1 cellular context compared by ENCODE assay signal in the genomic region with DNA sequence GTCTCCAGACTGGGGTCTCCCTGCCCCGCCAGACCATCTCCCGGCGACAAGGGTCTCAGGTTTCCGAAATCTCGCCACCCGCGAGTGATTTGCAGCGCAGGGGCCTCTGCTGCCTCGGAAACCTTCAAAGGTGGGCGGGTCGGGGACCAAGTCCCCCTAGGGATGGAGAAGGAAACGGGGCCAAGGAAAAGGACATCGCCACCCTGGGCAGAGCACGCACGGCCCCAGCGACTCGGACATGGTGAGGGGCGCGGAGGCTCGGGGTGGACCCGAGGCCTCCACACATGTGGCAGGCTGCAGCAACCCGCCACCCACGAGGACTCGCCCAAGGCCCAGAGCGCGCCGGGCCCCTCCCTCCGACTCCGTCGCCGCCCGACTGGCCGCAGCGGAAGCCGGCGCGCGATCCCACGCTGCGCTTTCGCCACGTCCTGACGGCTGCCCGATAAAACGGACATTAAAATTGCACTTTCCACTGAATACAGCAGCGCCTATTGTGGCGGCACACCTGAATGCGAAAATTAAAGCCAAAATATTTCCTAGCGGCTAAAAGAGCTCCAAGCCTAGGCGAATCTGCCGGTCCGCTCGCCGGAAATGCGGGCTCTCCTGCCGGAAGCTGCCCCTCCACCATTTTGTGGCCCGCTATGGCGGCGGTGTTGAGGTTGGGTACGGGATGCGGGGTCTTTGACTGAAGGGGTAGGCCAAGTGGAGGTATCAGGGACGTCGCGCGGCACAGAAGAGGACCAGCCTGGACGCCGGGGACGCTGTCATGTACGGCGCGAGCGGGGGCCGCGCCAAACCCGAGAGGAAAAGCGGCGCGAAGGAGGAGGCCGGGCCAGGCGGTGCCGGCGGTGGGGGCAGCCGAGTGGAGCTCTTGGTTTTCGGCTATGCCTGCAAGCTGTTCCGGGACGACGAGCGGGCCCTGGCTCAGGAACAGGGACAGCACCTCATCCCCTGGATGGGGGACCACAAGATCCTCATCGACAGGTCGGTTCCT.
TF ChIP-seq lines count a peak whose summit lies in the region.

A gene (plus strand): TSS at position 627 of the 994 bp plus-strand sequence. CDS start 140 bp downstream, at position 767.

TF ChIP-seq in HepG2, 621 proteins besides CTCF, POLR2A, EP300 and RAD21 (continued from another document and continues in another):
- TF ChIP-seq ZNF670 (CRISPR knock-in tag; IDR thresholded peaks at IDR 0.05; ENCODE audit: borderline replicate concordance): peak; percentile 83; the same call in 1 of the 2 replicates
- peak; percentile 75 for TF ChIP-seq TBL1XR1 (IDR thresholded peaks at IDR 0.05; ENCODE audit: borderline replicate concordance, low read length, partially characterized antibody)
- TF ChIP-seq, protein P1, sequence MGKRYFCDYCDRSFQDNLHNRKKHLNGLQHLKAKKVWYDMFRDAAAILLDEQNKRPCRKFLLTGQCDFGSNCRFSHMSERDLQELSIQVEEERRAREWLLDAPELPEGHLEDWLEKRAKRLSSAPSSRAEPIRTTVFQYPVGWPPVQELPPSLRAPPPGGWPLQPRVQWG (CRISPR knock-in tag; IDR thresholded peaks at IDR 0.05; ENCODE audit: borderline replicate concordance, low read depth): 0 out of 2 replicates have a peak, but pooled peaks have one; percentile 38
- TF ChIP-seq U2AF2 (IDR thresholded peaks at IDR 0.05; ENCODE audit: low read depth, low read length): no peak
- TF ChIP-seq, protein P2, sequence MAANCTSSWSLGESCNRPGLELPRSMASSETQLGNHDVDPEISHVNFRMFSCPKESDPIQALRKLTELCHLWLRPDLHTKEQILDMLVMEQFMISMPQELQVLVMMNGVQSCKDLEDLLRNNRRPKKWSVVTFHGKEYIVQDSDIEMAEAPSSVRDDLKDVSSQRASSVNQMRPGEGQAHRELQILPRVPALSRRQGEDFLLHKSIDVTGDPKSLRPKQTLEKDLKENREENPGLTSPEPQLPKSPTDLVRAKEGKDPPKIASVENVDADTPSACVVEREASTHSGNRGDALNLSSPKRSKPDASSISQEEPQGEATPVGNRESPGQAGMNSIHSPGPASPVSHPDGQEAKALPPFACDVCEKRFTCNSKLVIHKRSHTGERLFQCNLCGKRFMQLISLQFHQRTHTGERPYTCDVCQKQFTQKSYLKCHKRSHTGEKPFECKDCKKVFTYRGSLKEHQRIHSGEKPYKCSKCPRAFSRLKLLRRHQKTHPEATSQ (CRISPR knock-in tag; IDR thresholded peaks at IDR 0.05; ENCODE audit: borderline replicate concordance): peak; percentile 88; the same call in 1 of the 2 replicates
- peak; percentile 77; the same call in 1 of the 2 replicates for TF ChIP-seq ZNF510 (CRISPR knock-in tag; IDR thresholded peaks at IDR 0.05; ENCODE audit: low read depth)
- TF ChIP-seq NFKB2 (CRISPR knock-in tag; IDR thresholded peaks at IDR 0.05; ENCODE audit: borderline replicate concordance): peak; percentile 71; the same call in 1 of the 2 replicates
- TF ChIP-seq SMAD9 (CRISPR knock-in tag; IDR thresholded peaks at IDR 0.05): 0 out of 2 replicates have a peak, but pooled peaks have one; percentile 25
- TF ChIP-seq MED13 (CRISPR knock-in tag; IDR thresholded peaks at IDR 0.05): peak; percentile 89
- TF ChIP-seq ETV6 (CRISPR knock-in tag; conservative IDR thresholded peaks at IDR 0.05): peak; percentile 23; the same call in 1 of the 2 replicates
- peak; percentile 42; the same call in 1 of the 2 replicates for TF ChIP-seq ISX (CRISPR knock-in tag; conservative IDR thresholded peaks at IDR 0.05)
- TF ChIP-seq ZNF780A (CRISPR knock-in tag; IDR thresholded peaks at IDR 0.05): 0 out of 2 replicates have a peak, but pooled peaks have one; percentile 52
- peak; percentile 57; the same call in 1 of the 2 replicates for TF ChIP-seq ZNF792 (CRISPR knock-in tag; IDR thresholded peaks at IDR 0.05)
- TF ChIP-seq PLRG1 (conservative IDR thresholded peaks at IDR 0.05): no peak
- TF ChIP-seq TP53 (CRISPR knock-in tag; conservative IDR thresholded peaks at IDR 0.05): peak; percentile 33; the same call in 1 of the 2 replicates
- no peak for TF ChIP-seq RARG (CRISPR knock-in tag; IDR thresholded peaks at IDR 0.05; ENCODE audit: low read depth)
- TF ChIP-seq, protein P3, sequence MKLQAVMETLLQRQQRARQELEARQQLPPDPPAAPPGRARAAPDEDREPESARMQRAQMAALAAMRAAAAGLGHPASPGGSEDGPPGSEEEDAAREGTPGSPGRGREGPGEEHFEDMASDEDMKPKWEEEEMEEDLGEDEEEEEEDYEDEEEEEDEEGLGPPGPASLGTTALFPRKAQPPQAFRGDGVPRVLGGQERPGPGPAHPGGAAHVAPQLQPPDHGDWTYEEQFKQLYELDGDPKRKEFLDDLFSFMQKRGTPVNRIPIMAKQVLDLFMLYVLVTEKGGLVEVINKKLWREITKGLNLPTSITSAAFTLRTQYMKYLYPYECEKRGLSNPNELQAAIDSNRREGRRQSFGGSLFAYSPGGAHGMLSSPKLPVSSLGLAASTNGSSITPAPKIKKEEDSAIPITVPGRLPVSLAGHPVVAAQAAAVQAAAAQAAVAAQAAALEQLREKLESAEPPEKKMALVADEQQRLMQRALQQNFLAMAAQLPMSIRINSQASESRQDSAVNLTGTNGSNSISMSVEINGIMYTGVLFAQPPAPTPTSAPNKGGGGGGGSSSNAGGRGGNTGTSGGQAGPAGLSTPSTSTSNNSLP (IDR thresholded peaks at IDR 0.05; ENCODE audit: low read depth, low read length): no peak
- TF ChIP-seq ZNF746 (CRISPR knock-in tag; IDR thresholded peaks at IDR 0.05): no peak
- peak; percentile 85; the same call in 1 of the 2 replicates for TF ChIP-seq ZNF225 (CRISPR knock-in tag; IDR thresholded peaks at IDR 0.05)
- TF ChIP-seq ZSCAN21 (CRISPR knock-in tag; IDR thresholded peaks at IDR 0.05; ENCODE audit: borderline replicate concordance): peak; percentile 64
- TF ChIP-seq RFXAP (CRISPR knock-in tag; IDR thresholded peaks at IDR 0.05; ENCODE audit: borderline replicate concordance): peak; percentile 67; the same call in 1 of the 2 replicates
- no peak for TF ChIP-seq PCBP2 (optimal IDR thresholded peaks at IDR 0.05; ENCODE audit: low read depth, low read length, poor library complexity, severe bottlenecking)
- peak; percentile 98 for TF ChIP-seq ZFX (CRISPR knock-in tag; IDR thresholded peaks at IDR 0.05; ENCODE audit: low read depth)
- peak; percentile 69; the same call in 1 of the 2 replicates for TF ChIP-seq ZNF329 (CRISPR knock-in tag; IDR thresholded peaks at IDR 0.05; ENCODE audit: low read depth)
- no peak for TF ChIP-seq MTA1 (CRISPR knock-in tag; IDR thresholded peaks at IDR 0.05; ENCODE audit: borderline replicate concordance)
- TF ChIP-seq KDM6A (CRISPR knock-in tag; IDR thresholded peaks at IDR 0.05; ENCODE audit: low read depth): 0 out of 2 replicates have a peak, but pooled peaks have one; percentile 41
- TF ChIP-seq, protein P4, sequence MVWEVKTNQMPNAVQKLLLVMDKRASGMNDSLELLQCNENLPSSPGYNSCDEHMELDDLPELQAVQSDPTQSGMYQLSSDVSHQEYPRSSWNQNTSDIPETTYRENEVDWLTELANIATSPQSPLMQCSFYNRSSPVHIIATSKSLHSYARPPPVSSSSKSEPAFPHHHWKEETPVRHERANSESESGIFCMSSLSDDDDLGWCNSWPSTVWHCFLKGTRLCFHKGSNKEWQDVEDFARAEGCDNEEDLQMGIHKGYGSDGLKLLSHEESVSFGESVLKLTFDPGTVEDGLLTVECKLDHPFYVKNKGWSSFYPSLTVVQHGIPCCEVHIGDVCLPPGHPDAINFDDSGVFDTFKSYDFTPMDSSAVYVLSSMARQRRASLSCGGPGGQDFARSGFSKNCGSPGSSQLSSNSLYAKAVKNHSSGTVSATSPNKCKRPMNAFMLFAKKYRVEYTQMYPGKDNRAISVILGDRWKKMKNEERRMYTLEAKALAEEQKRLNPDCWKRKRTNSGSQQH (CRISPR knock-in tag; IDR thresholded peaks at IDR 0.05; ENCODE audit: low read depth): peak; percentile 86; the same call in 1 of the 2 replicates
- no peak for TF ChIP-seq ZNF251 (CRISPR knock-in tag; IDR thresholded peaks at IDR 0.05)
- TF ChIP-seq, protein P5, sequence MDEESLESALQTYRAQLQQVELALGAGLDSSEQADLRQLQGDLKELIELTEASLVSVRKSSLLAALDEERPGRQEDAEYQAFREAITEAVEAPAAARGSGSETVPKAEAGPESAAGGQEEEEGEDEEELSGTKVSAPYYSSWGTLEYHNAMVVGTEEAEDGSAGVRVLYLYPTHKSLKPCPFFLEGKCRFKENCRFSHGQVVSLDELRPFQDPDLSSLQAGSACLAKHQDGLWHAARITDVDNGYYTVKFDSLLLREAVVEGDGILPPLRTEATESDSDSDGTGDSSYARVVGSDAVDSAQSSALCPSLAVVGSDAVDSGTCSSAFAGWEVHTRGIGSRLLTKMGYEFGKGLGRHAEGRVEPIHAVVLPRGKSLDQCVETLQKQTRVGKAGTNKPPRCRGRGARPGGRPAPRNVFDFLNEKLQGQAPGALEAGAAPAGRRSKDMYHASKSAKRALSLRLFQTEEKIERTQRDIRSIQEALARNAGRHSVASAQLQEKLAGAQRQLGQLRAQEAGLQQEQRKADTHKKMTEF (CRISPR knock-in tag; IDR thresholded peaks at IDR 0.05): peak; percentile 92; the same call in 1 of the 2 replicates
- no peak for TF ChIP-seq ZNF652 (CRISPR knock-in tag; IDR thresholded peaks at IDR 0.05; ENCODE audit: borderline replicate concordance, low read depth)
- no peak; the same call in 1 of the 2 replicates for TF ChIP-seq ZNF451 (CRISPR knock-in tag; IDR thresholded peaks at IDR 0.05)
- TF ChIP-seq MYC (CRISPR knock-in tag; IDR thresholded peaks at IDR 0.05; ENCODE audit: borderline replicate concordance): peak; percentile 94
- TF ChIP-seq ZNF383 (CRISPR knock-in tag; IDR thresholded peaks at IDR 0.05; ENCODE audit: borderline replicate concordance): no peak
- TF ChIP-seq RBAK (CRISPR knock-in tag; IDR thresholded peaks at IDR 0.05): no peak
- TF ChIP-seq, protein P6, sequence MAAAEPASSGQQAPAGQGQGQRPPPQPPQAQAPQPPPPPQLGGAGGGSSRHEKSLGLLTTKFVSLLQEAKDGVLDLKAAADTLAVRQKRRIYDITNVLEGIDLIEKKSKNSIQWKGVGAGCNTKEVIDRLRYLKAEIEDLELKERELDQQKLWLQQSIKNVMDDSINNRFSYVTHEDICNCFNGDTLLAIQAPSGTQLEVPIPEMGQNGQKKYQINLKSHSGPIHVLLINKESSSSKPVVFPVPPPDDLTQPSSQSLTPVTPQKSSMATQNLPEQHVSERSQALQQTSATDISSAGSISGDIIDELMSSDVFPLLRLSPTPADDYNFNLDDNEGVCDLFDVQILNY (CRISPR knock-in tag; conservative IDR thresholded peaks at IDR 0.05): no peak; the same call in 1 of the 2 replicates
- TF ChIP-seq FOXO1 (CRISPR knock-in tag; IDR thresholded peaks at IDR 0.05): 0 out of 2 replicates have a peak, but pooled peaks have one; percentile 35
- TF ChIP-seq ZNF567 (CRISPR knock-in tag; IDR thresholded peaks at IDR 0.05; ENCODE audit: borderline replicate concordance): peak; percentile 84; the same call in 1 of the 2 replicates
- peak; percentile 46; the same call in 1 of the 2 replicates for TF ChIP-seq ZNF136 (CRISPR knock-in tag; IDR thresholded peaks at IDR 0.05; ENCODE audit: low read depth)
- no peak for TF ChIP-seq RBM22 (optimal IDR thresholded peaks at IDR 0.05; ENCODE audit: low read length)
- 0 out of 2 replicates have a peak, but pooled peaks have one; percentile 61 for TF ChIP-seq ZNF891 (CRISPR knock-in tag; IDR thresholded peaks at IDR 0.05)
- TF ChIP-seq ZNF598 (CRISPR knock-in tag; IDR thresholded peaks at IDR 0.05; ENCODE audit: borderline replicate concordance): peak; percentile 82; the same call in 1 of the 2 replicates
- peak; percentile 65; the same call in 1 of the 2 replicates for TF ChIP-seq AHR (CRISPR knock-in tag; IDR thresholded peaks at IDR 0.05)
- no peak for TF ChIP-seq ZNF660 (CRISPR knock-in tag; IDR thresholded peaks at IDR 0.05; ENCODE audit: borderline replicate concordance, low read depth)
- peak; percentile 93 for TF ChIP-seq THAP11 (CRISPR knock-in tag; IDR thresholded peaks at IDR 0.05)
- no peak for TF ChIP-seq HDAC6 (IDR thresholded peaks at IDR 0.05; ENCODE audit: low read depth, low read length)
- TF ChIP-seq, protein P7, sequence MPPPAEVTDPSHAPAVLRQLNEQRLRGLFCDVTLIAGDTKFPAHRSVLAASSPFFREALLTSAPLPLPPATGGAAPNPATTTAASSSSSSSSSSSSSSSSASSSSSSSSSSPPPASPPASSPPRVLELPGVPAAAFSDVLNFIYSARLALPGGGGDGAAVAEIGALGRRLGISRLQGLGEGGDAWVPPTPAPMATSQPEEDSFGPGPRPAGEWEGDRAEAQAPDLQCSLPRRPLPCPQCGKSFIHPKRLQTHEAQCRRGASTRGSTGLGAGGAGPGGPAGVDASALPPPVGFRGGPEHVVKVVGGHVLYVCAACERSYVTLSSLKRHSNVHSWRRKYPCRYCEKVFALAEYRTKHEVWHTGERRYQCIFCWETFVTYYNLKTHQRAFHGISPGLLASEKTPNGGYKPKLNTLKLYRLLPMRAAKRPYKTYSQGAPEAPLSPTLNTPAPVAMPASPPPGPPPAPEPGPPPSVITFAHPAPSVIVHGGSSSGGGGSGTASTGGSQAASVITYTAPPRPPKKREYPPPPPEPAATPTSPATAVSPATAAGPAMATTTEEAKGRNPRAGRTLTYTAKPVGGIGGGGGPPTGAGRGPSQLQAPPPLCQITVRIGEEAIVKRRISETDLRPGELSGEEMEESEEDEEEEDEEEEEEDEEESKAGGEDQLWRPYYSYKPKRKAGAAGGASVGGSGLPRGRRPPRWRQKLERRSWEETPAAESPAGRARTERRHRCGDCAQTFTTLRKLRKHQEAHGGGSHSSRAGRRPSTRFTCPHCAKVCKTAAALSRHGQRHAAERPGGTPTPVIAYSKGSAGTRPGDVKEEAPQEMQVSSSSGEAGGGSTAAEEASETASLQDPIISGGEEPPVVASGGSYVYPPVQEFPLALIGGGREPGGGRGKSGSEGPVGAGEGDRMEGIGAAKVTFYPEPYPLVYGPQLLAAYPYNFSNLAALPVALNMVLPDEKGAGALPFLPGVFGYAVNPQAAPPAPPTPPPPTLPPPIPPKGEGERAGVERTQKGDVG (CRISPR knock-in tag; IDR thresholded peaks at IDR 0.05; ENCODE audit: borderline replicate concordance): peak; percentile 76; the same call in 1 of the 2 replicates
- TF ChIP-seq ZNF775 (CRISPR knock-in tag; IDR thresholded peaks at IDR 0.05; ENCODE audit: borderline replicate concordance): 0 out of 2 replicates have a peak, but pooled peaks have one; percentile 17
- TF ChIP-seq MTF2 (CRISPR knock-in tag; IDR thresholded peaks at IDR 0.05; ENCODE audit: borderline replicate concordance): peak; percentile 64; the same call in 1 of the 2 replicates
- TF ChIP-seq, protein P8, sequence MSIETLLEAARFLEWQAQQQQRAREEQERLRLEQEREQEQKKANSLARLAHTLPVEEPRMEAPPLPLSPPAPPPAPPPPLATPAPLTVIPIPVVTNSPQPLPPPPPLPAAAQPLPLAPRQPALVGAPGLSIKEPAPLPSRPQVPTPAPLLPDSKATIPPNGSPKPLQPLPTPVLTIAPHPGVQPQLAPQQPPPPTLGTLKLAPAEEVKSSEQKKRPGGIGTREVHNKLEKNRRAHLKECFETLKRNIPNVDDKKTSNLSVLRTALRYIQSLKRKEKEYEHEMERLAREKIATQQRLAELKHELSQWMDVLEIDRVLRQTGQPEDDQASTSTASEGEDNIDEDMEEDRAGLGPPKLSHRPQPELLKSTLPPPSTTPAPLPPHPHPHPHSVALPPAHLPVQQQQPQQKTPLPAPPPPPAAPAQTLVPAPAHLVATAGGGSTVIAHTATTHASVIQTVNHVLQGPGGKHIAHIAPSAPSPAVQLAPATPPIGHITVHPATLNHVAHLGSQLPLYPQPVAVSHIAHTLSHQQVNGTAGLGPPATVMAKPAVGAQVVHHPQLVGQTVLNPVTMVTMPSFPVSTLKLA (IDR thresholded peaks at IDR 0.05): no peak
- TF ChIP-seq HMG20B (CRISPR knock-in tag; conservative IDR thresholded peaks at IDR 0.05): peak; percentile 46; the same call in 1 of the 2 replicates
- no peak for TF ChIP-seq HMGA1 (CRISPR knock-in tag; conservative IDR thresholded peaks at IDR 0.05)
